In genomic region chr11:103881518-103882070, GRCh38 we compare ENCODE assay signal across 19 cellular contexts.
"Had no signal": no experiment of that assay in that cellular context is flagged by ENCODE, and none has a peak within 500 bp of the region (broad histone marks: within the 10 kb centered on the region; RNA-seq: fewer than 3 reads in every experiment).

No MANE protein-coding gene starts in this region.

- ATAC-seq: activated T-cell treated with anti-CD3 and anti-CD28 coated beads, Interleukin-2, amount 50 U/mL, for 72 hours; naive thymus-derived CD8-positive, alpha-beta T cell; psoas muscle had no signal

- H3K27ac ChIP-seq: cardiac muscle cell, dorsolateral prefrontal cortex, ovary, psoas muscle, spleen, transverse colon, WERI-Rb-1 had no signal

- H3K36me3 Mint-ChIP-seq: naive thymus-derived CD8-positive, alpha-beta T cell had no signal

- H3K9me3 ChIP-seq: ovary, psoas muscle, spleen, transverse colon, uterus had no signal

- H3K4me3 ChIP-seq: cardiac muscle cell, dorsolateral prefrontal cortex, ovary, psoas muscle, spleen, transverse colon, uterus had no signal

- H3K36me3 ChIP-seq: cardiac muscle cell, ovary, spleen, transverse colon, uterus, WERI-Rb-1 had no signal

- H3K4me1 ChIP-seq: psoas muscle, spleen, transverse colon, uterus had no signal

- H3K27ac Mint-ChIP-seq: activated T-cell treated with anti-CD3 and anti-CD28 coated beads, Interleukin-2, amount 50 U/mL, for 72 hours; naive thymus-derived CD8-positive, alpha-beta T cell had no signal

- H3K27me3 ChIP-seq: cardiac muscle cell, dorsolateral prefrontal cortex, ovary, spleen, transverse colon, uterus had no signal

- H3K4me1 Mint-ChIP-seq: naive thymus-derived CD8-positive, alpha-beta T cell had no signal

- H3K4me3 Mint-ChIP-seq: activated T-cell treated with anti-CD3 and anti-CD28 coated beads, Interleukin-2, amount 50 U/mL, for 72 hours; naive thymus-derived CD8-positive, alpha-beta T cell had no signal

- DNase-seq: activated CD4-positive, alpha-beta T cell treated with anti-CD3 and anti-CD28 coated beads for 1 hour; activated CD8-positive, alpha-beta memory T cell treated with anti-CD3 and anti-CD28 coated beads for 24 hours; activated CD8-positive, alpha-beta memory T cell treated with anti-CD3 and anti-CD28 coated beads, Interleukin-2, amount 50 U/mL, for 48 hours; activated effector memory CD4-positive, alpha-beta T cell treated with anti-CD3 and anti-CD28 coated beads, Interleukin-2, amount 50 U/mL, for 16 hours; activated naive CD4-positive, alpha-beta T cell treated with anti-CD3 and anti-CD28 coated beads, Interleukin-2, amount 50 U/mL, for 16 hours; activated T-cell treated with anti-CD3 and anti-CD28 coated beads, Interleukin-2, amount 50 U/mL, for 72 hours; dorsolateral prefrontal cortex; head of caudate nucleus; kidney glomerular epithelial cell; mesendoderm; naive thymus-derived CD8-positive, alpha-beta T cell; ovary; psoas muscle; spleen; stimulated activated naive CD4-positive, alpha-beta T cell; transverse colon; uterus; WERI-Rb-1 had no signal
